ENCODE assay signal across 27 cellular contexts in genomic region chr4:174746710-174747109, GRCh38.
"Had no signal": no experiment of that assay in that cellular context is flagged by ENCODE, and none has a peak within 500 bp of the region (broad histone marks: within the 10 kb centered on the region; RNA-seq: fewer than 3 reads in every experiment).

No MANE protein-coding gene starts in this region.

- ATAC-seq: stimulated activated effector memory CD8-positive, alpha-beta T cell treated with anti-CD3 and anti-CD28 coated beads, Interleukin-12 subunit alpha, Interleukin-12 subunit beta, amount 100 ng/mL, for 72 hours; stimulated activated memory B cell treated with anti-CD40 and anti-IgM and Interleukin-4, amounts not matched to agents 10 μg/mL and 1 μg/mL and 100 μg/mL, for 72 hours; stimulated activated naive B cell treated with anti-CD40 and anti-IgM and Interleukin-4, amounts not matched to agents 10 μg/mL and 1 μg/mL and 100 μg/mL, for 72 hours; stimulated activated naive CD8-positive, alpha-beta T cell treated with anti-CD3 and anti-CD28 coated beads, Interleukin-15, amount 100 ng/mL, for 72 hours; stimulated activated naive CD8-positive, alpha-beta T cell treated with anti-CD3 and anti-CD28 coated beads, Interleukin-15, Interleukin-2, amounts not matched to agents 100 U/mL and 50 U/mL, for 24 hours; upper lobe of right lung had no signal

- DNase-seq: stimulated activated CD4-positive, alpha-beta T cell treated with anti-CD3 and anti-CD28 coated beads, Interleukin-2, amount 100 ng/mL, for 48 hours; stimulated activated CD4-positive, alpha-beta T cell treated with anti-CD3 and anti-CD28 coated beads, Interleukin-4, amount 100 ng/mL, for 1 hour; stimulated activated CD4-positive, alpha-beta T cell treated with anti-CD3 and anti-CD28 coated beads, Interleukin-4, amount 100 ng/mL, for 24 hours; stimulated activated CD4-positive, alpha-beta T cell treated with anti-CD3 and anti-CD28 coated beads, Interleukin-4, amount 100 ng/mL, for 4 hours; stimulated activated CD8-positive, alpha-beta memory T cell treated with anti-CD3 and anti-CD28 coated beads, Interleukin-4, amount 100 ng/mL, for 48 hours; stimulated activated naive B cell treated with anti-CD40 and anti-IgM and Interleukin-4, amounts not matched to agents 10 μg/mL and 1 μg/mL and 100 μg/mL, for 72 hours; stimulated activated naive CD4-positive, alpha-beta T cell; stimulated activated naive CD4-positive, alpha-beta T cell treated with Interleukin-2 at 50 U/mL for 16 hours; stimulated activated naive CD8-positive, alpha-beta T cell treated with anti-CD3 and anti-CD28 coated beads, Interleukin-15, amount 100 ng/mL, for 72 hours; stimulated activated naive CD8-positive, alpha-beta T cell treated with anti-CD3 and anti-CD28 coated beads, Interleukin-15, Interleukin-2, amounts not matched to agents 100 U/mL and 50 U/mL, for 24 hours; stomach; substantia nigra; testis; thyroid gland; tibial artery; transverse colon; trophoblast cell; upper lobe of left lung; upper lobe of right lung; uterus had no signal

- H3K4me1 ChIP-seq: stomach, suprapubic skin, testis, thyroid gland, tibial nerve, transverse colon, upper lobe of left lung, upper lobe of right lung, uterus, vagina had no signal

- FAIRE-seq: urothelium cell line had no signal

- H3K4me3 ChIP-seq: stomach, suprapubic skin, testis, thoracic aorta, thyroid gland, tibial artery, tibial nerve, transverse colon, upper lobe of left lung, upper lobe of right lung, uterus, vagina had no signal

- H3K9me3 ChIP-seq: suprapubic skin, testis, thoracic aorta, thyroid gland, transverse colon, upper lobe of left lung, upper lobe of right lung, uterus, vagina had no signal

- H3K36me3 ChIP-seq: stomach, suprapubic skin, thoracic aorta, thyroid gland, tibial artery, tibial nerve, transverse colon, upper lobe of left lung, upper lobe of right lung, uterus, vagina had no signal

- H3K27ac ChIP-seq: stomach, suprapubic skin, testis, thoracic aorta, thyroid gland, tibial artery, tibial nerve, transverse colon, upper lobe of left lung, upper lobe of right lung, uterus, vagina had no signal

- H3K27me3 ChIP-seq: stomach, suprapubic skin, testis, thyroid gland, tibial artery, tibial nerve, transverse colon, upper lobe of left lung, upper lobe of right lung, uterus, vagina had no signal
